In genomic region chr1:69263982-69264381, GRCh38 we compare ENCODE assay signal across 1 cellular context.
TF ChIP-seq lines count a peak whose summit lies in the region.

No MANE protein-coding gene starts in this region.

TF ChIP-seq in HEK293, 187 proteins besides CTCF, POLR2A, EP300 and RAD21 (continued from another document and continues in another):
- TF ChIP-seq ZNF48 (tag by site-specific recombination; IDR thresholded peaks at IDR 0.05) (no peak), ZSCAN4 (tag by site-specific recombination; IDR thresholded peaks at IDR 0.05) (0 out of 2 replicates have a peak, but pooled peaks have one; percentile 10), ZNF692 (tag by site-specific recombination; IDR thresholded peaks at IDR 0.05) (no peak), ZNF580 (tag by site-specific recombination; IDR thresholded peaks at IDR 0.05) (peak; percentile 71; the same call in 1 of the 2 replicates), ZNF404 (tag by site-specific recombination; IDR thresholded peaks at IDR 0.05) (no peak), ZNF133 (tag by site-specific recombination; IDR thresholded peaks at IDR 0.05) (no peak), ELK4 (IDR thresholded peaks at IDR 0.05; ENCODE audit: borderline replicate concordance, low read depth, low read length) (no peak), RBAK (tag by site-specific recombination; IDR thresholded peaks at IDR 0.05) (no peak), ZBTB20 (tag by site-specific recombination; IDR thresholded peaks at IDR 0.05) (no peak), YY2 (tag by site-specific recombination; IDR thresholded peaks at IDR 0.05) (no peak), ZNF24 (tag by site-specific recombination; IDR thresholded peaks at IDR 0.05) (peak; percentile 31; the same call in 1 of the 2 replicates), TSHZ1 (tag by site-specific recombination; IDR thresholded peaks at IDR 0.05; ENCODE audit: borderline replicate concordance) (0 out of 2 replicates have a peak, but pooled peaks have one; percentile 36), HIC1 (tag by site-specific recombination; IDR thresholded peaks at IDR 0.05) (peak; percentile 64; the same call in 1 of the 2 replicates), ZFHX2 (tag by site-specific recombination; conservative IDR thresholded peaks at IDR 0.05) (no peak), ZNF843 (tag by site-specific recombination; IDR thresholded peaks at IDR 0.05) (peak; percentile 71), ZNF501 (tag by site-specific recombination; IDR thresholded peaks at IDR 0.05) (no peak), ZNF76 (tag by site-specific recombination; IDR thresholded peaks at IDR 0.05; ENCODE audit: borderline replicate concordance, low read depth) (no peak; the same call in 1 of the 2 replicates), KLF9 (tag by site-specific recombination; IDR thresholded peaks at IDR 0.05; ENCODE audit: low read depth) (no peak), ZBTB8A (tag by site-specific recombination; IDR thresholded peaks at IDR 0.05) (no peak), ZNF639 (tag by site-specific recombination; IDR thresholded peaks at IDR 0.05) (no peak), ZBTB21 (tag by site-specific recombination; IDR thresholded peaks at IDR 0.05) (0 out of 2 replicates have a peak, but pooled peaks have one; percentile 29), BCL6B (tag by site-specific recombination; IDR thresholded peaks at IDR 0.05) (no peak), ZNF544 (tag by site-specific recombination; IDR thresholded peaks at IDR 0.05) (no peak), SALL2 (tag by site-specific recombination; IDR thresholded peaks at IDR 0.05; ENCODE audit: borderline replicate concordance) (no peak), ZNF16 (tag by site-specific recombination; IDR thresholded peaks at IDR 0.05; ENCODE audit: low read depth) (no peak), ZNF302 (tag by site-specific recombination; IDR thresholded peaks at IDR 0.05; ENCODE audit: low read depth) (no peak), BCL11B (tag by site-specific recombination; IDR thresholded peaks at IDR 0.05; ENCODE audit: low read depth) (0 out of 2 replicates have a peak, but pooled peaks have one; percentile 44), PRDM10 (tag by site-specific recombination; IDR thresholded peaks at IDR 0.05) (peak; percentile 31; the same call in 1 of the 2 replicates), ZNF350 (tag by site-specific recombination; IDR thresholded peaks at IDR 0.05) (no peak), ZNF148 (tag by site-specific recombination; IDR thresholded peaks at IDR 0.05; ENCODE audit: borderline replicate concordance) (no peak), ZNF513 (tag by site-specific recombination; IDR thresholded peaks at IDR 0.05) (no peak), ZNF596 (tag by site-specific recombination; IDR thresholded peaks at IDR 0.05) (no peak), ZNF146 (tag by site-specific recombination; IDR thresholded peaks at IDR 0.05) (no peak), ZNF510 (tag by site-specific recombination; IDR thresholded peaks at IDR 0.05; ENCODE audit: insufficient replicate concordance) (no peak)
